ENCODE assay signal across 1 cellular context in genomic region chr19:1217366-1217765, GRCh38.
TF ChIP-seq lines count a peak whose summit lies in the region.

No MANE protein-coding gene starts in this region.

TF ChIP-seq in GM23338, 12 proteins besides CTCF, POLR2A, EP300 and RAD21 (continued from another document):
- TF ChIP-seq ETS1 (IDR thresholded peaks at IDR 0.05) (no peak), JUNB (IDR thresholded peaks at IDR 0.05; ENCODE audit: unreplicated experiment) (no peak), ZNF331 (CRISPR knock-in tag; IDR thresholded peaks at IDR 0.05; ENCODE audit: low read depth) (no peak), NANOG (IDR thresholded peaks at IDR 0.05; ENCODE audit: borderline replicate concordance) (no peak), STAT1 (IDR thresholded peaks at IDR 0.05; ENCODE audit: unreplicated experiment) (no peak), EZH2 (IDR thresholded peaks at IDR 0.05; ENCODE audit: low read depth, unreplicated experiment) (no peak), POLR2AphosphoS5 (IDR thresholded peaks at IDR 0.05; ENCODE audit: low read depth) (no peak), ZNF114 (CRISPR knock-in tag; IDR thresholded peaks at IDR 0.05) (no peak), EZH2phosphoT487 (IDR thresholded peaks at IDR 0.05; ENCODE audit: unreplicated experiment) (no peak)
- TF ChIP-seq, protein P1, sequence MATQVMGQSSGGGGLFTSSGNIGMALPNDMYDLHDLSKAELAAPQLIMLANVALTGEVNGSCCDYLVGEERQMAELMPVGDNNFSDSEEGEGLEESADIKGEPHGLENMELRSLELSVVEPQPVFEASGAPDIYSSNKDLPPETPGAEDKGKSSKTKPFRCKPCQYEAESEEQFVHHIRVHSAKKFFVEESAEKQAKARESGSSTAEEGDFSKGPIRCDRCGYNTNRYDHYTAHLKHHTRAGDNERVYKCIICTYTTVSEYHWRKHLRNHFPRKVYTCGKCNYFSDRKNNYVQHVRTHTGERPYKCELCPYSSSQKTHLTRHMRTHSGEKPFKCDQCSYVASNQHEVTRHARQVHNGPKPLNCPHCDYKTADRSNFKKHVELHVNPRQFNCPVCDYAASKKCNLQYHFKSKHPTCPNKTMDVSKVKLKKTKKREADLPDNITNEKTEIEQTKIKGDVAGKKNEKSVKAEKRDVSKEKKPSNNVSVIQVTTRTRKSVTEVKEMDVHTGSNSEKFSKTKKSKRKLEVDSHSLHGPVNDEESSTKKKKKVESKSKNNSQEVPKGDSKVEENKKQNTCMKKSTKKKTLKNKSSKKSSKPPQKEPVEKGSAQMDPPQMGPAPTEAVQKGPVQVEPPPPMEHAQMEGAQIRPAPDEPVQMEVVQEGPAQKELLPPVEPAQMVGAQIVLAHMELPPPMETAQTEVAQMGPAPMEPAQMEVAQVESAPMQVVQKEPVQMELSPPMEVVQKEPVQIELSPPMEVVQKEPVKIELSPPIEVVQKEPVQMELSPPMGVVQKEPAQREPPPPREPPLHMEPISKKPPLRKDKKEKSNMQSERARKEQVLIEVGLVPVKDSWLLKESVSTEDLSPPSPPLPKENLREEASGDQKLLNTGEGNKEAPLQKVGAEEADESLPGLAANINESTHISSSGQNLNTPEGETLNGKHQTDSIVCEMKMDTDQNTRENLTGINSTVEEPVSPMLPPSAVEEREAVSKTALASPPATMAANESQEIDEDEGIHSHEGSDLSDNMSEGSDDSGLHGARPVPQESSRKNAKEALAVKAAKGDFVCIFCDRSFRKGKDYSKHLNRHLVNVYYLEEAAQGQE (IDR thresholded peaks at IDR 0.05; ENCODE audit: unreplicated experiment): no peak
- TF ChIP-seq, protein P2, sequence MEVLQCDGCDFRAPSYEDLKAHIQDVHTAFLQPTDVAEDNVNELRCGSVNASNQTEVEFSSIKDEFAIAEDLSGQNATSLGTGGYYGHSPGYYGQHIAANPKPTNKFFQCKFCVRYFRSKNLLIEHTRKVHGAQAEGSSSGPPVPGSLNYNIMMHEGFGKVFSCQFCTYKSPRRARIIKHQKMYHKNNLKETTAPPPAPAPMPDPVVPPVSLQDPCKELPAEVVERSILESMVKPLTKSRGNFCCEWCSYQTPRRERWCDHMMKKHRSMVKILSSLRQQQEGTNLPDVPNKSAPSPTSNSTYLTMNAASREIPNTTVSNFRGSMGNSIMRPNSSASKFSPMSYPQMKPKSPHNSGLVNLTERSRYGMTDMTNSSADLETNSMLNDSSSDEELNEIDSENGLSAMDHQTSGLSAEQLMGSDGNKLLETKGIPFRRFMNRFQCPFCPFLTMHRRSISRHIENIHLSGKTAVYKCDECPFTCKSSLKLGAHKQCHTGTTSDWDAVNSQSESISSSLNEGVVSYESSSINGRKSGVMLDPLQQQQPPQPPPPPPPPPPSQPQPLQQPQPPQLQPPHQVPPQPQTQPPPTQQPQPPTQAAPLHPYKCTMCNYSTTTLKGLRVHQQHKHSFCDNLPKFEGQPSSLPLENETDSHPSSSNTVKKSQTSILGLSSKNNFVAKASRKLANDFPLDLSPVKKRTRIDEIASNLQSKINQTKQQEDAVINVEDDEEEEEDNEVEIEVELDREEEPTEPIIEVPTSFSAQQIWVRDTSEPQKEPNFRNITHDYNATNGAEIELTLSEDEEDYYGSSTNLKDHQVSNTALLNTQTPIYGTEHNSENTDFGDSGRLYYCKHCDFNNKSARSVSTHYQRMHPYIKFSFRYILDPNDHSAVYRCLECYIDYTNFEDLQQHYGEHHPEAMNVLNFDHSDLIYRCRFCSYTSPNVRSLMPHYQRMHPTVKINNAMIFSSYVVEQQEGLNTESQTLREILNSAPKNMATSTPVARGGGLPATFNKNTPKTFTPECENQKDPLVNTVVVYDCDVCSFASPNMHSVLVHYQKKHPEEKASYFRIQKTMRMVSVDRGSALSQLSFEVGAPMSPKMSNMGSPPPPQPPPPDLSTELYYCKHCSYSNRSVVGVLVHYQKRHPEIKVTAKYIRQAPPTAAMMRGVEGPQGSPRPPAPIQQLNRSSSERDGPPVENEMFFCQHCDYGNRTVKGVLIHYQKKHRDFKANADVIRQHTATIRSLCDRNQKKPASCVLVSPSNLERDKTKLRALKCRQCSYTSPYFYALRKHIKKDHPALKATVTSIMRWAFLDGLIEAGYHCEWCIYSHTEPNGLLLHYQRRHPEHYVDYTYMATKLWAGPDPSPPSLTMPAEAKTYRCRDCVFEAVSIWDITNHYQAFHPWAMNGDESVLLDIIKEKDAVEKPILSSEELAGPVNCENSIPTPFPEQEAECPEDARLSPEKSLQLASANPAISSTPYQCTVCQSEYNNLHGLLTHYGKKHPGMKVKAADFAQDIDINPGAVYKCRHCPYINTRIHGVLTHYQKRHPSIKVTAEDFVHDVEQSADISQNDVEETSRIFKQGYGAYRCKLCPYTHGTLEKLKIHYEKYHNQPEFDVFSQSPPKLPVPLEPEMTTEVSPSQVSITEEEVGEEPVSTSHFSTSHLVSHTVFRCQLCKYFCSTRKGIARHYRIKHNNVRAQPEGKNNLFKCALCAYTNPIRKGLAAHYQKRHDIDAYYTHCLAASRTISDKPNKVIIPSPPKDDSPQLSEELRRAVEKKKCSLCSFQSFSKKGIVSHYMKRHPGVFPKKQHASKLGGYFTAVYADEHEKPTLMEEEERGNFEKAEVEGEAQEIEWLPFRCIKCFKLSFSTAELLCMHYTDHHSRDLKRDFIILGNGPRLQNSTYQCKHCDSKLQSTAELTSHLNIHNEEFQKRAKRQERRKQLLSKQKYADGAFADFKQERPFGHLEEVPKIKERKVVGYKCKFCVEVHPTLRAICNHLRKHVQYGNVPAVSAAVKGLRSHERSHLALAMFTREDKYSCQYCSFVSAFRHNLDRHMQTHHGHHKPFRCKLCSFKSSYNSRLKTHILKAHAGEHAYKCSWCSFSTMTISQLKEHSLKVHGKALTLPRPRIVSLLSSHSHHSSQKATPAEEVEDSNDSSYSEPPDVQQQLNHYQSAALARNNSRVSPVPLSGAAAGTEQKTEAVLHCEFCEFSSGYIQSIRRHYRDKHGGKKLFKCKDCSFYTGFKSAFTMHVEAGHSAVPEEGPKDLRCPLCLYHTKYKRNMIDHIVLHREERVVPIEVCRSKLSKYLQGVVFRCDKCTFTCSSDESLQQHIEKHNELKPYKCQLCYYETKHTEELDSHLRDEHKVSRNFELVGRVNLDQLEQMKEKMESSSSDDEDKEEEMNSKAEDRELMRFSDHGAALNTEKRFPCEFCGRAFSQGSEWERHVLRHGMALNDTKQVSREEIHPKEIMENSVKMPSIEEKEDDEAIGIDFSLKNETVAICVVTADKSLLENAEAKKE (CRISPR knock-in tag; IDR thresholded peaks at IDR 0.05): no peak
